ENCODE assay signal across 1 cellular context in the genomic region with DNA sequence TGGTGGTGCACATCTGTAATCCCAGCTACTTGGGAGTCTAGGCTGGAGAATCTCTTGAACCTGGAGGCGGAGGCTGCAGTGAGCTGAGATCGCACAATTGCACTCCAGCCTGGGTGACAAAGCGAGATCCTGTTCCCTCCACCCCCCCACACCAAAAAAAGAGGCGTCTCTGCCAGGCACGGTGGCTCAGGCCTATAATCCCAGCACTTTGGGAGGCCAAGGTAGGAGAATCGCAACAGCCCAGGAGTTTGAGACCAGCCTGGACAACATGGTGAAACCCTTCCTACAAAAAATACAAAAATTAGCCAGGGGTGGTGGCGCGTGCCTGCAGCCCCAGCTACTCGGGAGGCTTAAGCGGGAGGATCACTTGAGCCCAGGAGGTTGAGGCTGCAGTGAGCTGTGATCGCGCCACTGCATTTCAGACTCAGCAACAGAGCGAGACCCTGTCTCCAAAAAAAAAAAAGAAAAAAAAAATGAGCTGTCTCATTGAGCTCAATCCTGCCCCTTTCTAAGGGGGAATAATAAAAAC.
TF ChIP-seq lines count a peak whose summit lies in the region.

No MANE protein-coding gene starts in this region.

TF ChIP-seq in GM23338, 12 proteins besides CTCF, POLR2A, EP300 and RAD21 (continued from another document):
- TF ChIP-seq, protein P1, sequence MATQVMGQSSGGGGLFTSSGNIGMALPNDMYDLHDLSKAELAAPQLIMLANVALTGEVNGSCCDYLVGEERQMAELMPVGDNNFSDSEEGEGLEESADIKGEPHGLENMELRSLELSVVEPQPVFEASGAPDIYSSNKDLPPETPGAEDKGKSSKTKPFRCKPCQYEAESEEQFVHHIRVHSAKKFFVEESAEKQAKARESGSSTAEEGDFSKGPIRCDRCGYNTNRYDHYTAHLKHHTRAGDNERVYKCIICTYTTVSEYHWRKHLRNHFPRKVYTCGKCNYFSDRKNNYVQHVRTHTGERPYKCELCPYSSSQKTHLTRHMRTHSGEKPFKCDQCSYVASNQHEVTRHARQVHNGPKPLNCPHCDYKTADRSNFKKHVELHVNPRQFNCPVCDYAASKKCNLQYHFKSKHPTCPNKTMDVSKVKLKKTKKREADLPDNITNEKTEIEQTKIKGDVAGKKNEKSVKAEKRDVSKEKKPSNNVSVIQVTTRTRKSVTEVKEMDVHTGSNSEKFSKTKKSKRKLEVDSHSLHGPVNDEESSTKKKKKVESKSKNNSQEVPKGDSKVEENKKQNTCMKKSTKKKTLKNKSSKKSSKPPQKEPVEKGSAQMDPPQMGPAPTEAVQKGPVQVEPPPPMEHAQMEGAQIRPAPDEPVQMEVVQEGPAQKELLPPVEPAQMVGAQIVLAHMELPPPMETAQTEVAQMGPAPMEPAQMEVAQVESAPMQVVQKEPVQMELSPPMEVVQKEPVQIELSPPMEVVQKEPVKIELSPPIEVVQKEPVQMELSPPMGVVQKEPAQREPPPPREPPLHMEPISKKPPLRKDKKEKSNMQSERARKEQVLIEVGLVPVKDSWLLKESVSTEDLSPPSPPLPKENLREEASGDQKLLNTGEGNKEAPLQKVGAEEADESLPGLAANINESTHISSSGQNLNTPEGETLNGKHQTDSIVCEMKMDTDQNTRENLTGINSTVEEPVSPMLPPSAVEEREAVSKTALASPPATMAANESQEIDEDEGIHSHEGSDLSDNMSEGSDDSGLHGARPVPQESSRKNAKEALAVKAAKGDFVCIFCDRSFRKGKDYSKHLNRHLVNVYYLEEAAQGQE (IDR thresholded peaks at IDR 0.05; ENCODE audit: unreplicated experiment), result no peak
- TF ChIP-seq CREB1 (CRISPR knock-in tag; IDR thresholded peaks at IDR 0.05; ENCODE audit: low read depth) (no peak), ZNF114 (CRISPR knock-in tag; IDR thresholded peaks at IDR 0.05) (no peak), POLR2AphosphoS5 (IDR thresholded peaks at IDR 0.05; ENCODE audit: low read depth) (no peak), EZH2phosphoT487 (IDR thresholded peaks at IDR 0.05; ENCODE audit: unreplicated experiment) (no peak), EZH2 (IDR thresholded peaks at IDR 0.05; ENCODE audit: low read depth, unreplicated experiment) (no peak)
- TF ChIP-seq, protein P2, sequence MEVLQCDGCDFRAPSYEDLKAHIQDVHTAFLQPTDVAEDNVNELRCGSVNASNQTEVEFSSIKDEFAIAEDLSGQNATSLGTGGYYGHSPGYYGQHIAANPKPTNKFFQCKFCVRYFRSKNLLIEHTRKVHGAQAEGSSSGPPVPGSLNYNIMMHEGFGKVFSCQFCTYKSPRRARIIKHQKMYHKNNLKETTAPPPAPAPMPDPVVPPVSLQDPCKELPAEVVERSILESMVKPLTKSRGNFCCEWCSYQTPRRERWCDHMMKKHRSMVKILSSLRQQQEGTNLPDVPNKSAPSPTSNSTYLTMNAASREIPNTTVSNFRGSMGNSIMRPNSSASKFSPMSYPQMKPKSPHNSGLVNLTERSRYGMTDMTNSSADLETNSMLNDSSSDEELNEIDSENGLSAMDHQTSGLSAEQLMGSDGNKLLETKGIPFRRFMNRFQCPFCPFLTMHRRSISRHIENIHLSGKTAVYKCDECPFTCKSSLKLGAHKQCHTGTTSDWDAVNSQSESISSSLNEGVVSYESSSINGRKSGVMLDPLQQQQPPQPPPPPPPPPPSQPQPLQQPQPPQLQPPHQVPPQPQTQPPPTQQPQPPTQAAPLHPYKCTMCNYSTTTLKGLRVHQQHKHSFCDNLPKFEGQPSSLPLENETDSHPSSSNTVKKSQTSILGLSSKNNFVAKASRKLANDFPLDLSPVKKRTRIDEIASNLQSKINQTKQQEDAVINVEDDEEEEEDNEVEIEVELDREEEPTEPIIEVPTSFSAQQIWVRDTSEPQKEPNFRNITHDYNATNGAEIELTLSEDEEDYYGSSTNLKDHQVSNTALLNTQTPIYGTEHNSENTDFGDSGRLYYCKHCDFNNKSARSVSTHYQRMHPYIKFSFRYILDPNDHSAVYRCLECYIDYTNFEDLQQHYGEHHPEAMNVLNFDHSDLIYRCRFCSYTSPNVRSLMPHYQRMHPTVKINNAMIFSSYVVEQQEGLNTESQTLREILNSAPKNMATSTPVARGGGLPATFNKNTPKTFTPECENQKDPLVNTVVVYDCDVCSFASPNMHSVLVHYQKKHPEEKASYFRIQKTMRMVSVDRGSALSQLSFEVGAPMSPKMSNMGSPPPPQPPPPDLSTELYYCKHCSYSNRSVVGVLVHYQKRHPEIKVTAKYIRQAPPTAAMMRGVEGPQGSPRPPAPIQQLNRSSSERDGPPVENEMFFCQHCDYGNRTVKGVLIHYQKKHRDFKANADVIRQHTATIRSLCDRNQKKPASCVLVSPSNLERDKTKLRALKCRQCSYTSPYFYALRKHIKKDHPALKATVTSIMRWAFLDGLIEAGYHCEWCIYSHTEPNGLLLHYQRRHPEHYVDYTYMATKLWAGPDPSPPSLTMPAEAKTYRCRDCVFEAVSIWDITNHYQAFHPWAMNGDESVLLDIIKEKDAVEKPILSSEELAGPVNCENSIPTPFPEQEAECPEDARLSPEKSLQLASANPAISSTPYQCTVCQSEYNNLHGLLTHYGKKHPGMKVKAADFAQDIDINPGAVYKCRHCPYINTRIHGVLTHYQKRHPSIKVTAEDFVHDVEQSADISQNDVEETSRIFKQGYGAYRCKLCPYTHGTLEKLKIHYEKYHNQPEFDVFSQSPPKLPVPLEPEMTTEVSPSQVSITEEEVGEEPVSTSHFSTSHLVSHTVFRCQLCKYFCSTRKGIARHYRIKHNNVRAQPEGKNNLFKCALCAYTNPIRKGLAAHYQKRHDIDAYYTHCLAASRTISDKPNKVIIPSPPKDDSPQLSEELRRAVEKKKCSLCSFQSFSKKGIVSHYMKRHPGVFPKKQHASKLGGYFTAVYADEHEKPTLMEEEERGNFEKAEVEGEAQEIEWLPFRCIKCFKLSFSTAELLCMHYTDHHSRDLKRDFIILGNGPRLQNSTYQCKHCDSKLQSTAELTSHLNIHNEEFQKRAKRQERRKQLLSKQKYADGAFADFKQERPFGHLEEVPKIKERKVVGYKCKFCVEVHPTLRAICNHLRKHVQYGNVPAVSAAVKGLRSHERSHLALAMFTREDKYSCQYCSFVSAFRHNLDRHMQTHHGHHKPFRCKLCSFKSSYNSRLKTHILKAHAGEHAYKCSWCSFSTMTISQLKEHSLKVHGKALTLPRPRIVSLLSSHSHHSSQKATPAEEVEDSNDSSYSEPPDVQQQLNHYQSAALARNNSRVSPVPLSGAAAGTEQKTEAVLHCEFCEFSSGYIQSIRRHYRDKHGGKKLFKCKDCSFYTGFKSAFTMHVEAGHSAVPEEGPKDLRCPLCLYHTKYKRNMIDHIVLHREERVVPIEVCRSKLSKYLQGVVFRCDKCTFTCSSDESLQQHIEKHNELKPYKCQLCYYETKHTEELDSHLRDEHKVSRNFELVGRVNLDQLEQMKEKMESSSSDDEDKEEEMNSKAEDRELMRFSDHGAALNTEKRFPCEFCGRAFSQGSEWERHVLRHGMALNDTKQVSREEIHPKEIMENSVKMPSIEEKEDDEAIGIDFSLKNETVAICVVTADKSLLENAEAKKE (CRISPR knock-in tag; IDR thresholded peaks at IDR 0.05), result no peak
